21 cellular contexts compared by ENCODE assay signal in genomic region chr1:154794608-154795007, GRCh38.
"Had no signal": no experiment of that assay in that cellular context is flagged by ENCODE, and none has a peak within 500 bp of the region (broad histone marks: within the 10 kb centered on the region; RNA-seq: fewer than 3 reads in every experiment).

No MANE protein-coding gene starts in this region.

- H3K27me3 ChIP-seq: upper lobe of left lung, uterus had no signal

- FAIRE-seq: endometrium, frontal cortex, islet of Langerhans had no signal

- H3K4me3 ChIP-seq: heart left ventricle, psoas muscle, suprapubic skin, tibial artery, upper lobe of left lung, uterus had no signal

- DNase-seq: effector memory CD4-positive, alpha-beta T cell; heart left ventricle; hippocampal formation; kidney glomerular epithelial cell; mammary epithelial cell; naive thymus-derived CD4-positive, alpha-beta T cell; nephron progenitor cell; retina; stimulated activated CD4-positive, alpha-beta T cell treated with anti-CD3 and anti-CD28 coated beads, Interleukin-2, amount 100 ng/mL, for 24 hours; stimulated activated naive CD4-positive, alpha-beta T cell treated with Interleukin-2 at 50 U/mL for 16 hours; tibial artery; upper lobe of left lung; uterus had no signal

- H3K9me3 ChIP-seq: heart left ventricle, neutrophil, psoas muscle, suprapubic skin, tibial artery, upper lobe of left lung, uterus had no signal

- H3K36me3 ChIP-seq: heart left ventricle, neutrophil, suprapubic skin, tibial artery, upper lobe of left lung, uterus had no signal

- H3K4me1 ChIP-seq: upper lobe of left lung had no signal

- H3K27ac ChIP-seq: heart left ventricle, neutrophil, psoas muscle, suprapubic skin, tibial artery, upper lobe of left lung, uterus had no signal

- ATAC-seq: esophagus mucosa; heart left ventricle; naive thymus-derived CD4-positive, alpha-beta T cell; psoas muscle; sciatic nerve had no signal
